1 cellular context compared by ENCODE assay signal in the genomic region with DNA sequence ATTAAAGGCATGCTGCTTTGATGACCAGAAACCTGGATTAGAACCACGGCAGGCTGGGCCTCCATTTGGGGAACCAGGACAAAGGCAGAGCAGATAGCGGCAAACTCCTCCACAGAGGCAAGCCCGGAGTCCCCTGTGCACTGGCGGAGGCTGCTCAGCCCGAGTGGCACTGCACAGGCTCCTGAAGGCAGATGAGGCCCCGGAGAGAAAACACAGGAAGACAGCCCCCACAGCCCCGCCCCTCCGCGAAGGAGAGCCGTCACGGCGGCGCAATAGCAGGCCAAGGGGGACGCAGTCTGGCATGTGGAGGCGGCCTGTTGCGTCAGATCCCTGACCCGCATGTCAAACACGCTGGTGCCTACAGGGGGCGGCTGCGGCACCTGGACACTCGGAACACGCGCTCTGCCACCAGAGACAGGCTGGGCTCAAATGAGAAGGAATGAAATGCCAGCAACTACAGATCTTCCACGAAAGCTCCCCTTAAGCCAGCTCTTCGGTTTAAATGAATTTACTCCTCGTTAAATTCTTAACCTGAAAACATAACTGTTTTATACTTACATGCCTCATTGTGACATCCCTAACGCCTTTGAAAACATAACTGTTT.
TF ChIP-seq lines count a peak whose summit lies in the region.

No MANE protein-coding gene starts in this region.

TF ChIP-seq in HepG2, 621 proteins besides CTCF, POLR2A, EP300 and RAD21 (continued from another document):
- TF ChIP-seq, protein P1, sequence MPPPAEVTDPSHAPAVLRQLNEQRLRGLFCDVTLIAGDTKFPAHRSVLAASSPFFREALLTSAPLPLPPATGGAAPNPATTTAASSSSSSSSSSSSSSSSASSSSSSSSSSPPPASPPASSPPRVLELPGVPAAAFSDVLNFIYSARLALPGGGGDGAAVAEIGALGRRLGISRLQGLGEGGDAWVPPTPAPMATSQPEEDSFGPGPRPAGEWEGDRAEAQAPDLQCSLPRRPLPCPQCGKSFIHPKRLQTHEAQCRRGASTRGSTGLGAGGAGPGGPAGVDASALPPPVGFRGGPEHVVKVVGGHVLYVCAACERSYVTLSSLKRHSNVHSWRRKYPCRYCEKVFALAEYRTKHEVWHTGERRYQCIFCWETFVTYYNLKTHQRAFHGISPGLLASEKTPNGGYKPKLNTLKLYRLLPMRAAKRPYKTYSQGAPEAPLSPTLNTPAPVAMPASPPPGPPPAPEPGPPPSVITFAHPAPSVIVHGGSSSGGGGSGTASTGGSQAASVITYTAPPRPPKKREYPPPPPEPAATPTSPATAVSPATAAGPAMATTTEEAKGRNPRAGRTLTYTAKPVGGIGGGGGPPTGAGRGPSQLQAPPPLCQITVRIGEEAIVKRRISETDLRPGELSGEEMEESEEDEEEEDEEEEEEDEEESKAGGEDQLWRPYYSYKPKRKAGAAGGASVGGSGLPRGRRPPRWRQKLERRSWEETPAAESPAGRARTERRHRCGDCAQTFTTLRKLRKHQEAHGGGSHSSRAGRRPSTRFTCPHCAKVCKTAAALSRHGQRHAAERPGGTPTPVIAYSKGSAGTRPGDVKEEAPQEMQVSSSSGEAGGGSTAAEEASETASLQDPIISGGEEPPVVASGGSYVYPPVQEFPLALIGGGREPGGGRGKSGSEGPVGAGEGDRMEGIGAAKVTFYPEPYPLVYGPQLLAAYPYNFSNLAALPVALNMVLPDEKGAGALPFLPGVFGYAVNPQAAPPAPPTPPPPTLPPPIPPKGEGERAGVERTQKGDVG (CRISPR knock-in tag; IDR thresholded peaks at IDR 0.05; ENCODE audit: borderline replicate concordance): peak; percentile 73; the same call in 1 of the 2 replicates
- TF ChIP-seq PHF20 (CRISPR knock-in tag; IDR thresholded peaks at IDR 0.05) (no peak), PCBP1 (IDR thresholded peaks at IDR 0.05; ENCODE audit: borderline replicate concordance, low read depth, low read length) (no peak), NRL (CRISPR knock-in tag; IDR thresholded peaks at IDR 0.05; ENCODE audit: borderline replicate concordance) (no peak), ASH2L (IDR thresholded peaks at IDR 0.05; ENCODE audit: insufficient read length, low read depth, low read length) (no peak), ZNF34 (CRISPR knock-in tag; IDR thresholded peaks at IDR 0.05; ENCODE audit: borderline replicate concordance) (no peak), ZNF564 (CRISPR knock-in tag; IDR thresholded peaks at IDR 0.05) (no peak)
- TF ChIP-seq, protein P2, sequence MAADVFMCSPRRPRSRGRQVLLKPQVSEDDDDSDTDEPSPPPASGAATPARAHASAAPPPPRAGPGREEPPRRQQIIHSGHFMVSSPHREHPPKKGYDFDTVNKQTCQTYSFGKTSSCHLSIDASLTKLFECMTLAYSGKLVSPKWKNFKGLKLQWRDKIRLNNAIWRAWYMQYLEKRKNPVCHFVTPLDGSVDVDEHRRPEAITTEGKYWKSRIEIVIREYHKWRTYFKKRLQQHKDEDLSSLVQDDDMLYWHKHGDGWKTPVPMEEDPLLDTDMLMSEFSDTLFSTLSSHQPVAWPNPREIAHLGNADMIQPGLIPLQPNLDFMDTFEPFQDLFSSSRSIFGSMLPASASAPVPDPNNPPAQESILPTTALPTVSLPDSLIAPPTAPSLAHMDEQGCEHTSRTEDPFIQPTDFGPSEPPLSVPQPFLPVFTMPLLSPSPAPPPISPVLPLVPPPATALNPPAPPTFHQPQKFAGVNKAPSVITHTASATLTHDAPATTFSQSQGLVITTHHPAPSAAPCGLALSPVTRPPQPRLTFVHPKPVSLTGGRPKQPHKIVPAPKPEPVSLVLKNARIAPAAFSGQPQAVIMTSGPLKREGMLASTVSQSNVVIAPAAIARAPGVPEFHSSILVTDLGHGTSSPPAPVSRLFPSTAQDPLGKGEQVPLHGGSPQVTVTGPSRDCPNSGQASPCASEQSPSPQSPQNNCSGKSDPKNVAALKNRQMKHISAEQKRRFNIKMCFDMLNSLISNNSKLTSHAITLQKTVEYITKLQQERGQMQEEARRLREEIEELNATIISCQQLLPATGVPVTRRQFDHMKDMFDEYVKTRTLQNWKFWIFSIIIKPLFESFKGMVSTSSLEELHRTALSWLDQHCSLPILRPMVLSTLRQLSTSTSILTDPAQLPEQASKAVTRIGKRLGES (CRISPR knock-in tag; IDR thresholded peaks at IDR 0.05; ENCODE audit: borderline replicate concordance): no peak
TF ChIP-seq in HepG2: peak in this region for 26.
